Comparison of ENCODE assay signal across 8 cellular contexts in the genomic region with DNA sequence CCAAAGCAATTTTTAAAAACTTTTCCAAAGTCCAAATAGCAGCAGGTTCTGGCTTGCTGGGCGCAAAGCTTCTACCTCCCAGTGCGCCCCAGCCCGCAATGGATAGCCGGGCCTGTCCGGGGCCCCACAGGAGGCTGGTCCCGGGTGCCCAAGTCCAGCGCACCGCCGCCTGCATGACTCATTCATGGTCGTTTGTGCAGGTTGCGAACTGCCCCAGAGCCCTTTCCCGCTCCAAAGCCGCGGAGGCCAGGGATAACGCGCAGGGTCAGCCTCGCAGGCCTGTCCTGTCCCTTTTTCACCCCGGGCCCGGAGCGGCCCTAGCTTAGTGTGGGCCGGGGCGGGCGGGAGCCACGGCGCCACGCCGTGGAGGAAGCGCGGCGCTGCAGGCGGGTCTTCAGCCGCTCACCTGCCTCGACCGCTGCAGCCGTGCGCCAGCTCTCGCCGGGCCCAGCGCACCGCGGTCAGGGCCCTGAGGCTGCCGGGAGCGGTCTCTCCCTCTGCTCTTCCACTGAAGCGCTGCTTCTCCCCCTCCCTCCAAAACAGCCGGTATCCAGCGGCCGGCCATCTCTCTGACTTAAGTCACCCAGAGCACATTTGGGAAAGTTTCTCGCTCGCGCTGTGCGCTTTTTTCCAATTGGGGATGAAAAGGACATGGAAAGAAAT. TPM values are rescaled to one million over a fixed set of nuclear protein-coding genes. Genes with fewer than 3 reads are reported as not detected.
DNase-seq lines count a peak whose midpoint lies in the region; ATAC-seq, FAIRE-seq and TF ChIP-seq lines count a peak whose summit lies in the region.

No MANE protein-coding gene starts in this region.

- WGBS in H1 (ENCODE audit: extremely low coverage in 1 of 2, insufficient coverage in 1 of 2, insufficient read length in 1 of 2, insufficient replicate concordance in 2 of 2, low coverage in 1 of 2, low lambda C conversion rate in 2 of 2, missing lambda C conversion rate in 1 of 2), 2 experiments = 4% methylated on average over 33 of the region's 51 CpGs; no CpG with 5 or more reads in 1 of the 2 experiments
- WGBS in mesenchymal stem cell = under 1% methylated on average over 47 of the region's 51 CpGs

- peak overlapping the region; percentile 100 for H3K27ac Mint-ChIP-seq in activated CD8-positive, alpha-beta T cell treated with anti-CD3 and anti-CD28 coated beads for 36 hours

- H2BK20ac ChIP-seq in H1 (ENCODE audit: low read length) = no peak overlapping the region

- H2AFZ ChIP-seq in H1 (ENCODE audit: low read length) (peak overlapping the region; percentile 92; the same call in 1 of the 2 replicates), mesenchymal stem cell (ENCODE audit: low read depth, low read length) (peak overlapping the region; percentile 36)

- H3K9me3 Mint-ChIP-seq in activated CD8-positive, alpha-beta T cell treated with anti-CD3 and anti-CD28 coated beads for 36 hours = no peaks in the 10 kb centered on the region

- no peak overlapping the region for H3K14ac ChIP-seq in H1 (ENCODE audit: insufficient read length)
- no peak overlapping the region for H3K14ac ChIP-seq in mesenchymal stem cell (ENCODE audit: low read length in 2 of 2)

- H3K27me3 Mint-ChIP-seq in activated CD8-positive, alpha-beta T cell treated with anti-CD3 and anti-CD28 coated beads for 36 hours = peaks cover 23% of the 10 kb centered on the region

- H3K36me3 Mint-ChIP-seq in activated CD8-positive, alpha-beta T cell treated with anti-CD3 and anti-CD28 coated beads for 36 hours (ENCODE audit: low read depth) = peaks cover 32% of the 10 kb centered on the region

- H3K4ac ChIP-seq in H1 (replicated peaks; ENCODE audit: insufficient read length, low read depth, low read length) (no peak overlapping the region), mesenchymal stem cell (ENCODE audit: low read depth in 1 of 2, low read length in 2 of 2) (no peak overlapping the region)

- H3K9me3 ChIP-seq in A673 (ENCODE audit: low read depth, low read length, poor library complexity, severe bottlenecking) (no peaks in the 10 kb centered on the region), H1 (ENCODE audit: insufficient read depth in 2 of 2, low read depth in 1 of 2, low read length in 1 of 2) (no peaks in the 10 kb centered on the region), mesenchymal stem cell (ENCODE audit: control insufficient read depth, low read length) (no peaks in the 10 kb centered on the region)

- intact Hi-C loops in A673 (cut with micrococcal nuclease; ENCODE audit: unreplicated experiment) = loop anchor here (2.0 to 10.0 kb wide), 6 partner anchors 126 to 553 kb away; a partner anchor contains a TSS
- intact Hi-C loops in activated CD8-positive, alpha-beta T cell treated with anti-CD3 and anti-CD28 coated beads for 36 hours (cut with micrococcal nuclease) = loop anchor here (2.0 to 5.0 kb wide), 4 partner anchors 35 to 264 kb away; no protein-coding TSS in a partner anchor

- H3K4me1 Mint-ChIP-seq in activated CD8-positive, alpha-beta T cell treated with anti-CD3 and anti-CD28 coated beads for 36 hours (ENCODE audit: low read depth) = peaks cover 25% of the 10 kb centered on the region

- H2BK120ac ChIP-seq in H1 (replicated peaks; ENCODE audit: low read depth, low read length) (no peak overlapping the region), mesenchymal stem cell (ENCODE audit: low read depth, low read length) (no peak overlapping the region)

- peak; percentile 77 to 84 for TF ChIP-seq RAD21 in H1 (IDR thresholded peaks at IDR 0.05 in 1 of 2, conservative IDR thresholded peaks at IDR 0.05 in 1 of 2; ENCODE audit: low read depth in 2 of 2, low read length in 2 of 2)

- H3K4me2 ChIP-seq in H1 (ENCODE audit: insufficient read depth in 1 of 2, low read depth in 2 of 2, low read length in 2 of 2) (peak overlapping the region; percentile 83 to 94), mesenchymal stem cell (ENCODE audit: low read length, poor library complexity, severe bottlenecking) (peak overlapping the region; percentile 98)

- H3K4me1 ChIP-seq in A673 (ENCODE audit: insufficient read depth, low read length, poor library complexity, severe bottlenecking) (peaks cover 7% of the 10 kb centered on the region), H1 (replicated peaks in 1 of 4; ENCODE audit: control insufficient read depth in 3 of 4, insufficient read depth in 4 of 4, low read length in 3 of 4) (peaks cover 0 to 11% (median 4%) of the 10 kb centered on the region in 4 experiments; a peak in 4 of 7 replicates), mesenchymal stem cell (ENCODE audit: control insufficient read depth, insufficient read depth, low read depth, low read length) (peaks cover 31% of the 10 kb centered on the region)

- H4K5ac ChIP-seq in H1 (ENCODE audit: insufficient read length, low read depth, low read length) = no peak overlapping the region

- H3K27ac ChIP-seq in A673 (ENCODE audit: low read depth, low read length, poor library complexity, severe bottlenecking) (peak overlapping the region; percentile 95), H1 (ENCODE audit: low read depth, low read length) (no peak overlapping the region), mesenchymal stem cell (ENCODE audit: low read length, poor library complexity, severe bottlenecking) (no peak overlapping the region)

- no peak for FAIRE-seq in H1 (lab: Jason Lieb, UNC)

- no peak overlapping the region for H2BK15ac ChIP-seq in H1 (ENCODE audit: low read length)
- no peak overlapping the region for H2BK15ac ChIP-seq in mesenchymal stem cell (ENCODE audit: low read depth, poor library complexity, severe bottlenecking)

- no peaks in the 10 kb centered on the region for H3K79me2 ChIP-seq in H1 (ENCODE audit: control insufficient read depth in 1 of 2, insufficient read depth in 2 of 2, low read length in 2 of 2)

- no TSS peak for BruUV-seq in A673 (replicated peaks; lab: Mats Ljungman, UMichigan)

- H4K91ac ChIP-seq in H1 (replicated peaks; ENCODE audit: insufficient read length, low read length) (no peak overlapping the region), mesenchymal stem cell (ENCODE audit: low read length) (no peak overlapping the region)

- H4K20me1 ChIP-seq in H1 (replicated peaks in 1 of 2; ENCODE audit: control insufficient read depth in 1 of 2, insufficient read depth in 2 of 2, low read length in 2 of 2) = peaks cover 0 to 13% of the 10 kb centered on the region in 2 experiments

- peak; percentile 73 for TF ChIP-seq CTCF in A673 (conservative IDR thresholded peaks at IDR 0.05; ENCODE audit: low read depth, low read length)
- TF ChIP-seq CTCF in GM13977 (IDR thresholded peaks at IDR 0.05; ENCODE audit: extremely low read depth, insufficient read depth, missing control alignments) = peak; percentile 93
- peak; percentile 78 for TF ChIP-seq CTCF in activated CD8-positive, alpha-beta T cell treated with anti-CD3 and anti-CD28 coated beads for 36 hours (IDR thresholded peaks at IDR 0.05)
- TF ChIP-seq CTCF in H1 (IDR thresholded peaks at IDR 0.05; ENCODE audit: control extremely low read depth in 1 of 3, insufficient read depth in 1 of 3, low read depth in 1 of 3, low read length in 3 of 3) = peak; percentile 79 to 83 (median 83)

- no peak overlapping the region for H3K23ac ChIP-seq in H1 (ENCODE audit: insufficient read length)
- H3K23ac ChIP-seq in mesenchymal stem cell (ENCODE audit: low read length in 2 of 2) = no peak overlapping the region

- peak; percentile 75 for DNase-seq in A673 (ENCODE audit: low spot score)
- DNase-seq in GM13977 (ENCODE audit: low spot score) = peak; percentile 93
- peak; percentile 32 for DNase-seq in NCI-H2196 treated with DMSO at 0.1 percent for 48 hours (lab: John Stamatoyannopoulos, UW; ENCODE audit: unreplicated experiment)
- DNase-seq in activated CD8-positive, alpha-beta T cell treated with anti-CD3 and anti-CD28 coated beads for 36 hours = peak; percentile 79
- DNase-seq in H1 (ENCODE audit: low read depth in 1 of 2, low spot score in 2 of 2) = peak in 1 of 2 experiments; percentile 73
- peak; percentile 77 for DNase-seq in mesenchymal stem cell
- DNase-seq in stimulated activated CD8-positive, alpha-beta memory T cell treated with anti-CD3 and anti-CD28 coated beads, Interleukin-2, amount 100 ng/mL, for 48 hours (ENCODE audit: low read depth in 2 of 2) = peak; percentile 62 to 69

- peaks cover 8% of the 10 kb centered on the region for H3K36me3 ChIP-seq in A673 (ENCODE audit: insufficient read depth, low read length, poor library complexity, severe bottlenecking)
- H3K36me3 ChIP-seq in H1 (ENCODE audit: control insufficient read depth in 2 of 4, insufficient read depth in 4 of 4, low read length in 3 of 4) = no peaks in the 10 kb centered on the region
- peaks cover 0 to 11% of the 10 kb centered on the region in 2 experiments for H3K36me3 ChIP-seq in mesenchymal stem cell (ENCODE audit: control insufficient read depth in 1 of 2, insufficient read depth in 2 of 2, low read depth in 1 of 2, low read length in 2 of 2)

- H4K8ac ChIP-seq in H1 (ENCODE audit: extremely low read depth, insufficient read depth, low read length) (peak overlapping the region; percentile 83), mesenchymal stem cell (ENCODE audit: low read length) (no peak overlapping the region)

- H3K9ac ChIP-seq in H1 (replicated peaks in 1 of 4; ENCODE audit: extremely low read depth in 1 of 4, low read depth in 3 of 4, low read length in 3 of 4) = no peak overlapping the region
- H3K9ac ChIP-seq in mesenchymal stem cell (ENCODE audit: low read length) = peak overlapping the region; percentile 96

- H2AK5ac ChIP-seq in H1 (ENCODE audit: low read depth, low read length) (no peak overlapping the region), mesenchymal stem cell (ENCODE audit: low read length, severe bottlenecking) (no peak overlapping the region)

- peak; percentile 33 for ATAC-seq in HG02884 (IDR thresholded peaks at IDR 0.05; ENCODE audit: unreplicated experiment)
- ATAC-seq in activated CD8-positive, alpha-beta T cell treated with anti-CD3 and anti-CD28 coated beads for 36 hours = peak; percentile 35

- peaks cover 26% of the 10 kb centered on the region for H3K23me2 ChIP-seq in H1 (ENCODE audit: low read depth, low read length)

- H3K18ac ChIP-seq in H1 (ENCODE audit: extremely low read depth, low read length) (no peak overlapping the region), mesenchymal stem cell (ENCODE audit: low read depth in 1 of 2, low read length in 2 of 2) (peak overlapping the region in 1 of 2 experiments; percentile 19)

- H3K56ac ChIP-seq in H1 (replicated peaks; ENCODE audit: insufficient read length, low read depth, low read length) = no peak overlapping the region

- in situ Hi-C loops in GM13977 (cut with MboI; ENCODE audit: low pct_unique_long_range_greater_than_20kb, low sequenced_read_pairs, unreplicated experiment) = no loop called here

- TF ChIP-seq POLR2A in H1 (IDR thresholded peaks at IDR 0.05; ENCODE audit: control extremely low read depth in 1 of 2, low read depth in 2 of 2, low read length in 2 of 2) = no peak

- CTCF ChIA-PET in A673 (lab: Charles Lee) = interaction anchor here (0.5 to 1.4 kb wide), 15 partner anchors 13 to 1136 kb away, joined by 3 to 7 read pairs (median 5); no protein-coding TSS in a partner anchor
- CTCF ChIA-PET in activated CD8-positive, alpha-beta T cell treated with anti-CD3 and anti-CD28 coated beads for 36 hours (lab: Charles Lee) = interaction anchor here (0.6 to 6.6 kb wide), 44 partner anchors 9 to 340 kb away, joined by 3 to 128 read pairs (median 5); a partner anchor contains a TSS
- CTCF ChIA-PET in H1 (lab: Charles Lee; ENCODE audit: partially characterized antibody) = interaction anchor here (0.5 to 6.9 kb wide), 22 partner anchors 12 to 1001 kb away, joined by 3 to 94 read pairs (median 4); a partner anchor contains a TSS

- peak; percentile 16 to 81; a peak in 2 of 3 replicates for TF ChIP-seq EP300 in H1 (IDR thresholded peaks at IDR 0.05; ENCODE audit: borderline replicate concordance in 1 of 2, low read depth in 2 of 2, low read length in 2 of 2)

- H2BK5ac ChIP-seq in H1 (ENCODE audit: low read depth, low read length) = no peak overlapping the region
- H2BK5ac ChIP-seq in mesenchymal stem cell (ENCODE audit: low read depth, low read length, poor library complexity, severe bottlenecking) = no peak overlapping the region

- POLR2A ChIA-PET in A673 (lab: Charles Lee; ENCODE audit: low non-redundant PET) (no interaction called here), H1 (lab: Charles Lee; ENCODE audit: partially characterized antibody) (interaction anchor here (0.7 to 7.7 kb wide), 6 partner anchors 13 to 315 kb away, joined by 3 to 99 read pairs (median 3); a partner anchor contains a TSS)
- POLR2A ChIA-PET in activated CD8-positive, alpha-beta T cell treated with anti-CD3 and anti-CD28 coated beads for 36 hours (lab: Charles Lee) = interaction anchor here (0.9 to 6.0 kb wide), 18 partner anchors 8 to 315 kb away, joined by 3 to 46 read pairs (median 4); a partner anchor contains a TSS

- peaks cover 5% of the 10 kb centered on the region for H3K27me3 ChIP-seq in A673 (replicated peaks; ENCODE audit: insufficient read depth, low read depth, low read length, poor library complexity)
- H3K27me3 ChIP-seq in H1 (replicated peaks in 1 of 4; ENCODE audit: control insufficient read depth in 3 of 4, extremely low read depth in 1 of 4, insufficient read depth in 3 of 4, low read length in 3 of 4) = peaks cover 20 to 64% (median 58%) of the 10 kb centered on the region in 4 experiments
- H3K27me3 ChIP-seq in mesenchymal stem cell (ENCODE audit: control insufficient read depth in 1 of 2, insufficient read depth in 1 of 2, low read length in 2 of 2) = peaks cover 9 to 54% of the 10 kb centered on the region in 2 experiments

- peak overlapping the region; percentile 97 for H3K4me3 Mint-ChIP-seq in activated CD8-positive, alpha-beta T cell treated with anti-CD3 and anti-CD28 coated beads for 36 hours

- H2BK12ac ChIP-seq in H1 (ENCODE audit: low read depth, low read length) (no peak overlapping the region), mesenchymal stem cell (ENCODE audit: low read length in 2 of 2) (peak overlapping the region in 1 of 2 experiments; percentile 29)

- H3K79me1 ChIP-seq in H1 (ENCODE audit: low read depth, low read length) (no peaks in the 10 kb centered on the region), mesenchymal stem cell (replicated peaks; ENCODE audit: low read length, poor library complexity, severe bottlenecking) (no peaks in the 10 kb centered on the region)

- H3K4me3 ChIP-seq in A673 (ENCODE audit: low read depth, low read length, poor library complexity, severe bottlenecking) (peak overlapping the region; percentile 62), H1 (ENCODE audit: extremely low read depth in 1 of 4, insufficient read depth in 2 of 4, low read depth in 3 of 4, low read length in 4 of 4) (peak overlapping the region; percentile 56 to 81 (median 70); a peak in 7 of 8 replicates), mesenchymal stem cell (ENCODE audit: insufficient read depth in 1 of 2, low read depth in 1 of 2, low read length in 2 of 2) (peak overlapping the region; percentile 52 to 93)

RNA-seq across cellular contexts. Expression of a gene that starts 1.7 kb away (rescaled TPM):
- total RNA-seq in A673 (2021) = 14.5 and 18.3 TPM in 2 replicates
- total RNA-seq in activated CD8-positive, alpha-beta T cell treated with anti-CD3 and anti-CD28 coated beads for 36 hours = 10 to 100 TPM; 45.6 to 46.6 TPM
- 2.1 and 3.0 TPM in 2 replicates for total RNA-seq in H1 (2021; fragmentation: NEBNext Ultra II Directional; extraction: Animal tissue kit (Norgen Biotek cat#: 25700))
- polyA plus RNA-seq in H1 (2011; rRNA removed) = 1.3 and 2.4 TPM in 2 replicates
- 0.98 TPM for polyA plus RNA-seq in H1 (2011; cell fraction: cytosol; rRNA removed)
- polyA plus RNA-seq in H1 (2011; cell fraction: nucleus; rRNA removed) = 2.8 TPM
- 0.92 to 1.7 TPM (median 1.3 TPM) in 4 replicates for polyA plus RNA-seq in H1 (2012, experiment 1 of 2)
- polyA plus RNA-seq in H1 (2012, experiment 2 of 2) = 1.3 TPM
- 0.61 TPM for polyA plus RNA-seq in H1 (2013, experiment 1 of 2)
- polyA plus RNA-seq in H1 (2013, experiment 2 of 2) = 0.57 TPM
- polyA minus RNA-seq in H1 (2011; rRNA and poly(A)+ RNA removed) = 1.8 and 2.3 TPM in 2 replicates
- polyA minus RNA-seq in H1 (2011; cell fraction: cytosol; rRNA and poly(A)+ RNA removed) = 0.51 TPM
- polyA minus RNA-seq in H1 (2011; cell fraction: nucleus; rRNA and poly(A)+ RNA removed) = 6.1 TPM
- polyA plus RNA-seq in mesenchymal stem cell (2013, experiment 1 of 2) = 0.47 TPM
- polyA plus RNA-seq in mesenchymal stem cell (2013, experiment 2 of 2) = 0.33 TPM

RNA-seq across cellular contexts. Expression of a gene that starts 13.4 kb away (rescaled TPM):
- total RNA-seq in A673 (2021) = 32.9 and 38.4 TPM in 2 replicates
- 10 to 100 TPM; 28.0 to 28.9 TPM for total RNA-seq in activated CD8-positive, alpha-beta T cell treated with anti-CD3 and anti-CD28 coated beads for 36 hours
- 27.9 and 29.2 TPM in 2 replicates for total RNA-seq in H1 (2021; fragmentation: NEBNext Ultra II Directional; extraction: Animal tissue kit (Norgen Biotek cat#: 25700))
- polyA plus RNA-seq in H1 (2011; rRNA removed) = 18.7 and 23.7 TPM in 2 replicates
- polyA plus RNA-seq in H1 (2011; cell fraction: cytosol; rRNA removed) = 18.5 TPM
- 14.2 TPM for polyA plus RNA-seq in H1 (2011; cell fraction: nucleus; rRNA removed)
- polyA plus RNA-seq in H1 (2012, experiment 1 of 2) = 12.0 to 16.6 TPM (median 13.3 TPM) in 4 replicates
- 11.2 TPM for polyA plus RNA-seq in H1 (2012, experiment 2 of 2)
- 20.0 TPM for polyA plus RNA-seq in H1 (2013, experiment 1 of 2)
- 20.1 TPM for polyA plus RNA-seq in H1 (2013, experiment 2 of 2)
- 14.0 and 16.9 TPM in 2 replicates for polyA minus RNA-seq in H1 (2011; rRNA and poly(A)+ RNA removed)
- 20.9 TPM for polyA minus RNA-seq in H1 (2011; cell fraction: cytosol; rRNA and poly(A)+ RNA removed)
- 32.6 TPM for polyA minus RNA-seq in H1 (2011; cell fraction: nucleus; rRNA and poly(A)+ RNA removed)
- 15.1 TPM for polyA plus RNA-seq in mesenchymal stem cell (2013, experiment 1 of 2)
- polyA plus RNA-seq in mesenchymal stem cell (2013, experiment 2 of 2) = 15.6 TPM
